15 cellular contexts compared by ENCODE assay signal in the genomic region with DNA sequence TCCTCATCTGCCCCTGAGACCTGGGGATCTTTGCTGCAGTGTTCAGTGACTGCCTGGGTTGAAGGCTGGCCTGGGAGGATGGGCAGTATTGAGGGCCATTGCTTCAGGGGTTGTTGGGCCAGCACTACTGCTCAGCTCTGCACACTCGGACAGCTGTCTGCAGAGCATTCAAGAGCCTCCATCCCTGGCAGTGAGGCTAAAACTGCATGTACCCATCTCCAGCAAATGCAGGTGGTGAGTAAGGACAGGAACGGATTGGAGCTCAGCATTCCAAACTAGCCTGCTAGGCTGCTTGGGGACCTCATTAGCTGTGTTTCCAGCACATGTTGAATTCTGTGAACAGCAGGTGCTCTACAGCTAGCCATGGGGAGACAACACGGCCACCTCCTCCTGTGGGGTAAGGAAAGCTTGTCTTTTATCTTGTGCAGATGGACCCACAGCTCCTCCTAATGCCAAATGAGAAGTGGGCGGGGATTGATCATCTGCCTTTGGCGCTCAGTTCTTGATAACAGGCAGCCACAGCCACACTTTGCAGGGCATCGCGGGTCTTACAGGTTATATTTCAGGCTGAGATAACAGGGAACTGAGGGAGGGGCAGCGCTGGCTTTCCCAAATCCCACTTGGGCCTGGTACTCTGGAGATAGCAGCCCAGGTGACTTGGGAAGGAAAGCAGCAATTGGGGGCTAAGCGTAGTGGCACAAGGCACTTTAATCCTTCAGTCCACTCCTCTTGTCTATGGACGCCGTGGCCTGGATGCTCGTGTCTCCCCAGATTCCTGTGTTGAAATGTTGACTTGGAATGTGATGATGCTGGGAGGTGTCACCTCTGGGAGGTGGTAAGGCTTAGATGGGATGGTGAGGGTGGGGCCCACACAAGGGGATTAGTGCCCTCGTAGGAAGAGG.
"Had no signal": no experiment of that assay in that cellular context is flagged by ENCODE, and none has a peak within 500 bp of the region (broad histone marks: within the 10 kb centered on the region; RNA-seq: fewer than 3 reads in every experiment).

No MANE protein-coding gene starts in this region.

- H3K27ac Mint-ChIP-seq: naive thymus-derived CD4-positive, alpha-beta T cell; stimulated activated naive CD8-positive, alpha-beta T cell treated with anti-CD3 and anti-CD28 coated beads, Interleukin-15, amount 100 ng/mL, for 72 hours had no signal

- H3K9me3 ChIP-seq: mucosa of descending colon, prostate gland, right lobe of liver, testis, upper lobe of right lung had no signal

- H3K9me3 Mint-ChIP-seq: activated T-cell treated with anti-CD3 and anti-CD28 coated beads, Interleukin-2, amount 50 U/mL, for 4 hours had no signal

- H3K36me3 ChIP-seq: prostate gland, right lobe of liver, upper lobe of right lung had no signal

- DNase-seq: activated CD4-positive, alpha-beta T cell treated with anti-CD3 and anti-CD28 coated beads, Interleukin-2, amount 50 U/mL, for 1 hour; activated effector memory CD4-positive, alpha-beta T cell treated with Interleukin-2 at 50 U/mL for 16 hours; activated naive CD4-positive, alpha-beta T cell treated with anti-CD3 and anti-CD28 coated beads, Interleukin-2, amount 50 U/mL, for 16 hours; activated T-cell treated with anti-CD3 and anti-CD28 coated beads, Interleukin-2, amount 50 U/mL, for 4 hours; mammary epithelial cell; mucosa of descending colon; naive thymus-derived CD4-positive, alpha-beta T cell; right lobe of liver; stimulated activated naive CD8-positive, alpha-beta T cell treated with anti-CD3 and anti-CD28 coated beads, Interleukin-15, amount 100 ng/mL, for 72 hours; T-helper 9 cell; testis; upper lobe of right lung had no signal

- H3K4me3 Mint-ChIP-seq: activated T-cell treated with anti-CD3 and anti-CD28 coated beads, Interleukin-2, amount 50 U/mL, for 4 hours; naive thymus-derived CD4-positive, alpha-beta T cell; stimulated activated naive CD8-positive, alpha-beta T cell treated with anti-CD3 and anti-CD28 coated beads, Interleukin-15, amount 100 ng/mL, for 72 hours had no signal

- H3K4me1 Mint-ChIP-seq: naive thymus-derived CD4-positive, alpha-beta T cell; stimulated activated naive CD8-positive, alpha-beta T cell treated with anti-CD3 and anti-CD28 coated beads, Interleukin-15, amount 100 ng/mL, for 72 hours had no signal

- H3K4me3 ChIP-seq: dorsolateral prefrontal cortex, mucosa of descending colon, prostate gland, right lobe of liver, testis, upper lobe of right lung had no signal

- H3K36me3 Mint-ChIP-seq: naive thymus-derived CD4-positive, alpha-beta T cell had no signal

- H3K27ac ChIP-seq: dorsolateral prefrontal cortex, prostate gland, right lobe of liver, testis, upper lobe of right lung had no signal

- H3K27me3 ChIP-seq: right lobe of liver, testis, upper lobe of right lung had no signal

- ATAC-seq: activated CD4-positive, CD25-positive, alpha-beta regulatory T cell treated with anti-CD3 and anti-CD28 coated beads, Interleukin-2, amount 50 U/mL, for 24 hours; activated T-cell treated with anti-CD3 and anti-CD28 coated beads, Interleukin-2, amount 50 U/mL, for 4 hours; mucosa of descending colon; naive thymus-derived CD4-positive, alpha-beta T cell; right lobe of liver; stimulated activated naive CD8-positive, alpha-beta T cell treated with anti-CD3 and anti-CD28 coated beads, Interleukin-15, amount 100 ng/mL, for 72 hours; upper lobe of right lung had no signal

- H3K4me1 ChIP-seq: prostate gland, right lobe of liver, testis, upper lobe of right lung had no signal
